In the genomic region with DNA sequence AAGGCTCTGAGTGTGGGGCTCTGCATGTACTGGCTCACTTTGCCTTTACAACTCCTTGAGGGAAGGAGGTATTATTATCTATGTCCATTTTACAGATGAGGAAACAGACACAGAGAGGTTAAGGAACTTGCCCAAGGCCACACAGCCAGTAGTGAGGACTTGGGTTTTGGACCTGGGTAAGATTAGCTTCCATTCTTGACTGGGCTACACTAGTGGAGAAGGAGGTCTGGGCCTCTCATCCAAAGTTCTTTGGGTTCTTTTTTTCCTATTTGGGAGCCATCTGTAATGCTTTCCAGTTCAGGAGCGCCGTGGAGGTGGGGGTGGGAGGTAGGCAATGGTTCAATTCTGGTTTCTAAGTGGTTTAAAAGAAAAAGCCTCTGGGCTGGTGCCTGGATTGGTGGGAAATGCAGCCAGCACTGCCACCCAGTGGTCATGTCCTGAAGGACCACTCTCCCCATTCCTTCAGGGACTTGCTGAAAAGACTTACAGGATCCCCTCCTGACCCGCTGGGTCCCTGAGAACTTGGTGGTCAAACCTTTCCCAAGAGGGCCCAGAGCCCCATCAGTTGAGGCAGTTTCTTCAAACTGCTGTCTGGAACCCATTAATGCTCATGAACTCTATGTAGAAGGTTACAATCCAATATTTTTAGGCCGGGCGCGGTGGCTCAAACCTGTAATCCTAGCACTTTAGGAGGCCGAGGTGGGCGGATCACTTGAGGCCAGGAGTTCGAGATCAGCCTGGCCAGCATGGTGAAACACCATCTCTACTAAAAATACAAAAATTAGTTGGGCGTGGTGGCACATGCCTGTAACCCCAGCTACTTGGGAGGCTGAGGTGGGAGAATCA, we compare ENCODE assay signal across 8 cellular contexts. TPM values are rescaled to one million over a fixed set of nuclear protein-coding genes. Genes with fewer than 3 reads are reported as not detected.
A peak's percentile ranks its signal among the peaks of the same experiment; 100 is the strongest.
DNase-seq lines count a peak whose midpoint lies in the region; ATAC-seq, FAIRE-seq and TF ChIP-seq lines count a peak whose summit lies in the region.

No MANE protein-coding gene starts in this region.

- no peak overlapping the region for H3K4me3 ChIP-seq in endodermal cell (ENCODE audit: low read length)

- peaks cover 2% of the 10 kb centered on the region for H3K4me1 Mint-ChIP-seq in activated CD4-positive, alpha-beta memory T cell treated with anti-CD3 and anti-CD28 coated beads for 36 hours (ENCODE audit: low read depth)
- no peaks in the 10 kb centered on the region for H3K4me1 Mint-ChIP-seq in endodermal cell
- no peaks in the 10 kb centered on the region for H3K4me1 Mint-ChIP-seq in stimulated activated memory B cell treated with anti-CD40 and anti-IgM and Interleukin-4, amounts not matched to agents 10 μg/mL and 1 μg/mL and 100 μg/mL, for 72 hours

- TF ChIP-seq POLR2A in GM12892 (IDR thresholded peaks at IDR 0.05; ENCODE audit: low read depth, low read length): no peak

- no peak overlapping the region for H3K4me3 Mint-ChIP-seq in activated CD4-positive, alpha-beta memory T cell treated with anti-CD3 and anti-CD28 coated beads for 36 hours
- H3K4me3 Mint-ChIP-seq in endodermal cell: no peak overlapping the region
- no peak overlapping the region for H3K4me3 Mint-ChIP-seq in stimulated activated memory B cell treated with anti-CD40 and anti-IgM and Interleukin-4, amounts not matched to agents 10 μg/mL and 1 μg/mL and 100 μg/mL, for 72 hours

- CTCF ChIA-PET in activated CD4-positive, alpha-beta memory T cell treated with anti-CD3 and anti-CD28 coated beads for 36 hours (lab: Charles Lee): interaction anchor here (0.5 to 4.8 kb wide), 11 partner anchors 13 to 272 kb away, joined by 3 to 44 read pairs (median 4); no protein-coding TSS in a partner anchor

- no peaks in the 10 kb centered on the region for H3K27me3 ChIP-seq in endodermal cell (ENCODE audit: control insufficient read depth, insufficient read depth, low read length, poor library complexity, severe bottlenecking)

- no peaks in the 10 kb centered on the region for H3K36me3 Mint-ChIP-seq in activated CD4-positive, alpha-beta memory T cell treated with anti-CD3 and anti-CD28 coated beads for 36 hours
- no peaks in the 10 kb centered on the region for H3K36me3 Mint-ChIP-seq in endodermal cell (ENCODE audit: low read depth)
- no peaks in the 10 kb centered on the region for H3K36me3 Mint-ChIP-seq in stimulated activated memory B cell treated with anti-CD40 and anti-IgM and Interleukin-4, amounts not matched to agents 10 μg/mL and 1 μg/mL and 100 μg/mL, for 72 hours

- H3K9me3 ChIP-seq in endodermal cell (ENCODE audit: control insufficient read depth, low read length): no peaks in the 10 kb centered on the region

- in situ Hi-C loops in ACHN (cut with HindIII; ENCODE audit: low pct_ligation_motif_present, low pct_unique_long_range_greater_than_20kb, low sequenced_read_pairs): no loop called here

- no peak for FAIRE-seq in GM12892 (lab: Jason Lieb, UNC)

- peaks cover 7% of the 10 kb centered on the region for H3K27me3 Mint-ChIP-seq in activated CD4-positive, alpha-beta memory T cell treated with anti-CD3 and anti-CD28 coated beads for 36 hours
- peaks cover 6% of the 10 kb centered on the region for H3K27me3 Mint-ChIP-seq in endodermal cell (ENCODE audit: insufficient read depth)
- H3K27me3 Mint-ChIP-seq in stimulated activated memory B cell treated with anti-CD40 and anti-IgM and Interleukin-4, amounts not matched to agents 10 μg/mL and 1 μg/mL and 100 μg/mL, for 72 hours: peaks cover 24% of the 10 kb centered on the region

- H3K9ac ChIP-seq in endodermal cell (ENCODE audit: extremely low read depth, low read length, poor library complexity, severe bottlenecking): no peak overlapping the region

- 69 to 74% methylated on average over 5 to 10 of the region's 10 CpGs for WGBS in endodermal cell (ENCODE audit: insufficient coverage in 1 of 2, insufficient read length in 1 of 2), 2 experiments

- H3K4me1 ChIP-seq in endodermal cell (ENCODE audit: control insufficient read depth, insufficient read depth, low read length): no peaks in the 10 kb centered on the region

- H3K9me3 Mint-ChIP-seq in activated CD4-positive, alpha-beta memory T cell treated with anti-CD3 and anti-CD28 coated beads for 36 hours: no peaks in the 10 kb centered on the region
- no peaks in the 10 kb centered on the region for H3K9me3 Mint-ChIP-seq in endodermal cell
- H3K9me3 Mint-ChIP-seq in stimulated activated memory B cell treated with anti-CD40 and anti-IgM and Interleukin-4, amounts not matched to agents 10 μg/mL and 1 μg/mL and 100 μg/mL, for 72 hours: no peaks in the 10 kb centered on the region

- peak; percentile 83 for ATAC-seq in HG03103 (IDR thresholded peaks at IDR 0.05; ENCODE audit: low read depth, unreplicated experiment)
- peak; percentile 78 for ATAC-seq in stimulated activated memory B cell treated with anti-CD40 and anti-IgM and Interleukin-4, amounts not matched to agents 10 μg/mL and 1 μg/mL and 100 μg/mL, for 72 hours

- H3K36me3 ChIP-seq in endodermal cell (ENCODE audit: control insufficient read depth, insufficient read depth, low read length): no peaks in the 10 kb centered on the region

- H3K27ac Mint-ChIP-seq in activated CD4-positive, alpha-beta memory T cell treated with anti-CD3 and anti-CD28 coated beads for 36 hours: no peak overlapping the region
- no peak overlapping the region for H3K27ac Mint-ChIP-seq in endodermal cell
- H3K27ac Mint-ChIP-seq in stimulated activated memory B cell treated with anti-CD40 and anti-IgM and Interleukin-4, amounts not matched to agents 10 μg/mL and 1 μg/mL and 100 μg/mL, for 72 hours: no peak overlapping the region

- peak; percentile 90 for TF ChIP-seq CTCF in endodermal cell (conservative IDR thresholded peaks at IDR 0.05)

- intact Hi-C loops in activated CD4-positive, alpha-beta memory T cell treated with anti-CD3 and anti-CD28 coated beads for 36 hours (cut with micrococcal nuclease): loop anchor here (1.0 kb wide), 4 partner anchors 14 to 271 kb away; no protein-coding TSS in a partner anchor

- no peak overlapping the region for H3K27ac ChIP-seq in endodermal cell (ENCODE audit: low read depth, low read length)

- peak; percentile 79 for DNase-seq in ACHN
- peak; percentile 59 for DNase-seq in GM12892 (ENCODE audit: insufficient read length)
- peak; percentile 11 for DNase-seq in NCI-H526 treated with DMSO at 0.1 percent for 48 hours (lab: John Stamatoyannopoulos, UW)
- peak; percentile 81 for DNase-seq in activated CD4-positive, alpha-beta memory T cell treated with anti-CD3 and anti-CD28 coated beads for 36 hours
- DNase-seq in endodermal cell: peak; percentile 95
- DNase-seq in midbrain (lab: John Stamatoyannopoulos, UW): peak; percentile 69

- POLR2A ChIA-PET in activated CD4-positive, alpha-beta memory T cell treated with anti-CD3 and anti-CD28 coated beads for 36 hours (lab: Charles Lee): no interaction called here

RNA-seq across cellular contexts. Expression of a gene that starts 38.6 kb away (rescaled TPM):
- not detected for polyA plus RNA-seq in GM12892 (2012; ENCODE audit: missing spikeins)
- total RNA-seq in activated CD4-positive, alpha-beta memory T cell treated with anti-CD3 and anti-CD28 coated beads for 36 hours: not detected
- total RNA-seq in endodermal cell: not detected
- not detected for polyA plus RNA-seq in endodermal cell (2013, experiment 1 of 2)
- polyA plus RNA-seq in endodermal cell (2013, experiment 2 of 2): not detected

RNA-seq across cellular contexts. Expression of a gene that starts 50.3 kb away (rescaled TPM):
- polyA plus RNA-seq in GM12892 (2012; ENCODE audit: missing spikeins): 26.9 TPM
- 10 to 100 TPM; 40.0 to 42.0 TPM for total RNA-seq in activated CD4-positive, alpha-beta memory T cell treated with anti-CD3 and anti-CD28 coated beads for 36 hours
- total RNA-seq in endodermal cell: 10 to 100 TPM; 34.9 to 35.4 TPM
- 29.5 TPM for polyA plus RNA-seq in endodermal cell (2013, experiment 1 of 2)
- 25.7 TPM for polyA plus RNA-seq in endodermal cell (2013, experiment 2 of 2)

RNA-seq across cellular contexts. Expression of a gene that starts 51.0 kb away (rescaled TPM):
- 0.53 TPM for polyA plus RNA-seq in GM12892 (2012; ENCODE audit: missing spikeins)
- total RNA-seq in activated CD4-positive, alpha-beta memory T cell treated with anti-CD3 and anti-CD28 coated beads for 36 hours: 10 to 100 TPM; 11.1 to 11.2 TPM
- 10 to 100 TPM; 12.1 to 17.3 TPM for total RNA-seq in endodermal cell
- 6.5 TPM for polyA plus RNA-seq in endodermal cell (2013, experiment 1 of 2)
- 5.5 TPM for polyA plus RNA-seq in endodermal cell (2013, experiment 2 of 2)

Comparison
In these comparisons a context has a peak if more than half of its experiments do, and no peak if none do; other contexts are left out.
1. DNase-seq: peak in every context shown above with its lines; median percentile 95 in endodermal cell; 81 in activated CD4-positive, alpha-beta memory T cell treated with anti-CD3 and anti-CD28 coated beads for 36 hours; 79 in ACHN; 69 in midbrain; 59 in GM12892; 11 in NCI-H526 treated with DMSO at 0.1 percent for 48 hours.